ENCODE assay signal across 7 cellular contexts in genomic region chr11:116193321-116194114, GRCh38.
DNase-seq lines count a peak whose midpoint lies in the region; ATAC-seq and TF ChIP-seq lines count a peak whose summit lies in the region.

No MANE protein-coding gene starts in this region.

- DNase-seq in NB4 (ENCODE audit: low read depth) (no peak), caudate nucleus (lab: John Stamatoyannopoulos, UW) (peak in 14 of 61 donors; percentile 5 to 45 (median 20)), kidney epithelial cell (ENCODE audit: low read depth) (peak; percentile 74), stromal cell of bone marrow (ENCODE audit: low read depth) (peak; percentile 25), T-helper 17 cell (no peak), T1000 (lab: John Stamatoyannopoulos, UW) (no peak)

- H3K4me3 Mint-ChIP-seq in T-helper 17 cell = no peak overlapping the region

- H3K27ac ChIP-seq in caudate nucleus (ENCODE audit: low read depth, low read length) = peak overlapping the region; percentile 18

- H3K27me3 Mint-ChIP-seq in T-helper 17 cell = peaks cover 66% of the 10 kb centered on the region

- no peak for ATAC-seq in HG02623 (IDR thresholded peaks at IDR 0.05; ENCODE audit: unreplicated experiment)
- ATAC-seq in T-helper 17 cell = no peak

- H3K4me3 ChIP-seq in NB4 (ENCODE audit: low read depth, low read length) = no peak overlapping the region
- H3K4me3 ChIP-seq in kidney epithelial cell (ENCODE audit: low read depth, low read length) = peak overlapping the region; percentile 53

- H3K9me3 ChIP-seq in T-helper 17 cell (ENCODE audit: control insufficient read depth, low read length, poor library complexity, severe bottlenecking) = no peaks in the 10 kb centered on the region

- H3K36me3 ChIP-seq in kidney epithelial cell (ENCODE audit: control insufficient read depth, insufficient read depth, low read length) = no peaks in the 10 kb centered on the region

- no peak for TF ChIP-seq POLR2A in NB4 (IDR thresholded peaks at IDR 0.05; ENCODE audit: extremely low read depth, insufficient read length)

- H3K4me1 Mint-ChIP-seq in T-helper 17 cell = peaks cover 4% of the 10 kb centered on the region

- peaks cover 3% of the 10 kb centered on the region for H3K36me3 Mint-ChIP-seq in T-helper 17 cell (ENCODE audit: low read depth)

- no peaks in the 10 kb centered on the region for H3K27me3 ChIP-seq in kidney epithelial cell (ENCODE audit: control insufficient read depth, insufficient read depth, low read length)

- no peak overlapping the region for H3K27ac Mint-ChIP-seq in T-helper 17 cell

- peak; percentile 1 for TF ChIP-seq CTCF in NB4 (IDR thresholded peaks at IDR 0.05; ENCODE audit: low read depth, low read length)
- no peak for TF ChIP-seq CTCF in kidney epithelial cell (IDR thresholded peaks at IDR 0.05; ENCODE audit: insufficient read depth, low read length, poor library complexity, severe bottlenecking)

Comparison
In these comparisons a context has a peak if more than half of its experiments do, and no peak if none do; other contexts are left out.
1. DNase-seq: peak in kidney epithelial cell (single experiment) and stromal cell of bone marrow (single experiment); none in NB4 (single experiment), T-helper 17 cell (0 of 3) and T1000 (single experiment).